ENCODE assay signal across 8 cellular contexts in the genomic region with DNA sequence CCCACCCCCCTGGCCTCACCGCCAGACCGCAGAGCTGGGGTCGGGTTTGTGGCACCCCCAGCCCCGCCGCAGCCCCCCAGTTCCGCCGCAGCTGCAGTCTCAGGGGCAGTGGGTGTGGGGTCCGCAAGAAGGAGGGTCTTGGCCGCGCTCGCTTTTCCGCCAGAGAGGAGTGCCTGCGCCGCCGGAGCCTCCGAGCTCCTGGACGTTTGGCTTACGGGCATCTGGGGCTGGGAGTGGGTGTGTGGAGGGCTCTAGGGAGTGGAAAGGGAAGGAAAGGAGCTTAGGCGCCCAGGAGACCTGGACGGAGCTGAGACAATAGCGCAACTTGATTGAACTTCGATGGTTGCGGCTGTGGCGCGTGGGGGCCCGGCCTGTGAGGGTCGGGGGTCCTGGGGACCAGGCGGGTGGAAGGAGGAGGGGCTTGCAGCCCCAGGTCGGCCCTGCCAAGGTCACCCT.
A peak's percentile ranks its signal among the peaks of the same experiment; 100 is the strongest.
DNase-seq lines count a peak whose midpoint lies in the region; ATAC-seq, FAIRE-seq and TF ChIP-seq lines count a peak whose summit lies in the region.

No MANE protein-coding gene starts in this region.

- TF ChIP-seq EP300 in SK-N-SH (IDR thresholded peaks at IDR 0.05; ENCODE audit: borderline replicate concordance in 1 of 2, low read depth in 1 of 2, low read length in 1 of 2), result no peak
- no peak for TF ChIP-seq EP300 in GM12878 (IDR thresholded peaks at IDR 0.05; ENCODE audit: borderline replicate concordance in 1 of 2, control insufficient read depth in 1 of 2, low read depth in 2 of 2, low read length in 2 of 2)
- no peak for TF ChIP-seq EP300 in suprapubic skin (IDR thresholded peaks at IDR 0.05)

- H3K27me3 ChIP-seq in SK-N-SH (ENCODE audit: insufficient read depth) (no peaks in the 10 kb centered on the region), GM12878 (replicated peaks in 1 of 2; ENCODE audit: control insufficient read depth in 2 of 2, insufficient read depth in 2 of 2, low read length in 1 of 2) (peaks cover 0 to 4% of the 10 kb centered on the region in 2 experiments; a peak in 2 of 4 replicates), suprapubic skin (no peaks in the 10 kb centered on the region)

- intact Hi-C loops in GM12878 (cut with micrococcal nuclease; ENCODE audit: unreplicated experiment) (no loop called here), left colon (cut with DNase I, micrococcal nuclease) (no loop called here)

- H3K9me3 ChIP-seq in SK-N-SH (no peaks in the 10 kb centered on the region), GM12878 (replicated peaks; ENCODE audit: control insufficient read depth, insufficient read depth, low read length) (no peaks in the 10 kb centered on the region), suprapubic skin (no peaks in the 10 kb centered on the region)

- no peaks in the 10 kb centered on the region; the same call in 1 of the 2 replicates for H4K20me1 ChIP-seq in SK-N-SH (ENCODE audit: insufficient read depth)
- no peaks in the 10 kb centered on the region for H4K20me1 ChIP-seq in GM12878 (ENCODE audit: control insufficient read depth, insufficient read depth)

- no TSS peak for BruUV-seq in GM12878 (replicated peaks; lab: Mats Ljungman, UMichigan)

- 76% methylated on average over 27 of the region's 29 CpGs for WGBS in SK-N-SH (ENCODE audit: low lambda C conversion rate)
- 11% methylated on average over 18 of the region's 29 CpGs for WGBS in GM12878 (ENCODE audit: insufficient coverage, insufficient replicate concordance, low lambda C conversion rate, missing lambda C conversion rate)
- 9% methylated on average over 22 of the region's 29 CpGs for WGBS in suprapubic skin

- POLR2A ChIA-PET in SK-N-SH (lab: Yijun Ruan, JAX), result no interaction called here
- POLR2A ChIA-PET in GM12878 (lab: Charles Lee), result no interaction called here

- DNase-seq in SK-N-SH (peak; percentile 40), GM12878 (ENCODE audit: low read depth, low spot score) (no peak), left colon (peak in 1 of 2 donors; percentile 31), suprapubic skin (ENCODE audit: low spot score in 2 of 2) (no peak), NCI-H2029 (lab: John Stamatoyannopoulos, UW) (no peak)
- DNase-seq in effector CD8-positive, alpha-beta T cell (lab: John Stamatoyannopoulos, UW), result no peak

- H3K9me2 ChIP-seq in SK-N-SH, result no peaks in the 10 kb centered on the region

- RAD21 ChIA-PET in GM12878 (lab: Charles Lee; ENCODE audit: unreplicated experiment), result no interaction called here

- SMC1A ChIA-PET in GM12878 (lab: Charles Lee; ENCODE audit: uncharacterized antibody, unreplicated experiment), result no interaction called here

- peak overlapping the region; percentile 81 for H3K4me2 ChIP-seq in SK-N-SH
- peak overlapping the region; percentile 10 for H3K4me2 ChIP-seq in GM12878 (ENCODE audit: control insufficient read depth, insufficient read depth)

- H3K4me3 ChIP-seq in SK-N-SH (ENCODE audit: low read depth in 2 of 2, low read length in 1 of 2), result peak overlapping the region; percentile 53 to 66
- peak overlapping the region; percentile 57 for H3K4me3 ChIP-seq in GM12878
- H3K4me3 ChIP-seq in suprapubic skin, result peak overlapping the region; percentile 67

- peaks cover 2 to 29% of the 10 kb centered on the region in 2 experiments for H3K36me3 ChIP-seq in SK-N-SH (replicated peaks in 1 of 2; ENCODE audit: control insufficient read depth in 1 of 2, insufficient read depth in 2 of 2, low read length in 1 of 2)
- H3K36me3 ChIP-seq in GM12878 (ENCODE audit: control insufficient read depth in 2 of 2, insufficient read depth in 2 of 2, low read length in 1 of 2), result no peaks in the 10 kb centered on the region
- H3K36me3 ChIP-seq in suprapubic skin, result no peaks in the 10 kb centered on the region

- no peak for TF ChIP-seq POLR2A in GM12878 (IDR thresholded peaks at IDR 0.05; ENCODE audit: low read depth, low read length)
- no peak for TF ChIP-seq POLR2A in suprapubic skin (IDR thresholded peaks at IDR 0.05)

- in situ Hi-C loops in GM12878 (cut with MboI), result no loop called here

- ATAC-seq in SK-N-SH treated with all-trans-retinoic acid at 6 μM for 48 hours (no peak), GM12878 (no peak; the same call in 2 of the 3 replicates), left colon (peak; percentile 47), HG03520 (IDR thresholded peaks at IDR 0.05; ENCODE audit: unreplicated experiment) (no peak)

- H3K4me1 ChIP-seq in SK-N-SH (ENCODE audit: control insufficient read depth in 1 of 2, insufficient read depth in 2 of 2, low read depth in 1 of 2, low read length in 1 of 2), result peaks cover 25 to 56% of the 10 kb centered on the region in 2 experiments; a peak in 3 of 4 replicates
- H3K4me1 ChIP-seq in GM12878 (ENCODE audit: control insufficient read depth, insufficient read depth, low read length), result peaks cover 12% of the 10 kb centered on the region
- H3K4me1 ChIP-seq in suprapubic skin, result peaks cover 69% of the 10 kb centered on the region

- H3K27ac ChIP-seq in SK-N-SH (ENCODE audit: low read depth in 2 of 2, low read length in 1 of 2) (peak overlapping the region in 1 of 2 experiments; percentile 98; a peak in 2 of 4 replicates), GM12878 (ENCODE audit: control insufficient read depth, insufficient read depth) (no peak overlapping the region), suprapubic skin (peak overlapping the region; percentile 79)

- TF ChIP-seq RAD21 in SK-N-SH (IDR thresholded peaks at IDR 0.05; ENCODE audit: low read length) (no peak), GM12878 (IDR thresholded peaks at IDR 0.05; ENCODE audit: insufficient read depth, low read depth, low read length) (no peak)

- H3K79me2 ChIP-seq in SK-N-SH (ENCODE audit: insufficient read depth), result peaks cover 100% of the 10 kb centered on the region
- no peaks in the 10 kb centered on the region for H3K79me2 ChIP-seq in GM12878 (ENCODE audit: control insufficient read depth, insufficient read depth, low read length)

- H2AFZ ChIP-seq in SK-N-SH (ENCODE audit: low read depth) (no peak overlapping the region), GM12878 (ENCODE audit: control insufficient read depth, low read depth, low read length) (no peak overlapping the region)

- TF ChIP-seq CTCF in SK-N-SH (IDR thresholded peaks at IDR 0.05) (no peak), GM12878 (IDR thresholded peaks at IDR 0.05 in 2 of 3, conservative IDR thresholded peaks at IDR 0.05 in 1 of 3; ENCODE audit: control insufficient read depth in 2 of 3, extremely low read depth in 1 of 3, insufficient read depth in 1 of 3, low read depth in 3 of 3, low read length in 3 of 3) (no peak), suprapubic skin (IDR thresholded peaks at IDR 0.05) (no peak)

- CTCF ChIA-PET in SK-N-SH (lab: Yijun Ruan, JAX), result interaction anchor here (0.6 to 2.3 kb wide), 8 partner anchors 14 to 227 kb away, joined by 3 to 9 read pairs (median 4); a partner anchor contains a TSS
- CTCF ChIA-PET in GM12878 (lab: Yijun Ruan, JAX), result interaction anchor here (0.7 kb wide), 1 partner anchor 209 kb away, joined by 3 read pairs; no protein-coding TSS in a partner anchor

- no peak for FAIRE-seq in GM12878 (lab: Jason Lieb, UNC)

- peaks cover 52% of the 10 kb centered on the region for H3F3A ChIP-seq in SK-N-SH (replicated peaks; ENCODE audit: insufficient read depth)

- H3K9ac ChIP-seq in SK-N-SH, result peak overlapping the region; percentile 84
- H3K9ac ChIP-seq in GM12878 (ENCODE audit: control insufficient read depth, insufficient read depth, low read length), result no peak overlapping the region; the same call in 1 of the 2 replicates

TF ChIP-seq in SK-N-SH, 30 proteins besides CTCF, POLR2A, EP300 and RAD21 (continues in another document):
- TF ChIP-seq EZH2phosphoT487 (IDR thresholded peaks at IDR 0.05; ENCODE audit: borderline replicate concordance, low read depth) (no peak), NFIC (IDR thresholded peaks at IDR 0.05; ENCODE audit: borderline replicate concordance) (no peak), GATA2 (CRISPR knock-in tag; IDR thresholded peaks at IDR 0.05) (no peak), TCF12 (IDR thresholded peaks at IDR 0.05) (no peak), CHD2 (IDR thresholded peaks at IDR 0.05; ENCODE audit: low read length, partially characterized antibody) (no peak), RFX5 (IDR thresholded peaks at IDR 0.05; ENCODE audit: low read length) (no peak)

TF ChIP-seq in SK-N-SH treated with all-trans-retinoic acid at 6 μM for 48 hours, 23 proteins besides CTCF, POLR2A, EP300 and RAD21 (continues in another document):
- TF ChIP-seq ZNF565 (CRISPR knock-in tag; conservative IDR thresholded peaks at IDR 0.05; ENCODE audit: low read depth) (no peak), ZNF70 (CRISPR knock-in tag; IDR thresholded peaks at IDR 0.05) (no peak)
- TF ChIP-seq, protein P1, sequence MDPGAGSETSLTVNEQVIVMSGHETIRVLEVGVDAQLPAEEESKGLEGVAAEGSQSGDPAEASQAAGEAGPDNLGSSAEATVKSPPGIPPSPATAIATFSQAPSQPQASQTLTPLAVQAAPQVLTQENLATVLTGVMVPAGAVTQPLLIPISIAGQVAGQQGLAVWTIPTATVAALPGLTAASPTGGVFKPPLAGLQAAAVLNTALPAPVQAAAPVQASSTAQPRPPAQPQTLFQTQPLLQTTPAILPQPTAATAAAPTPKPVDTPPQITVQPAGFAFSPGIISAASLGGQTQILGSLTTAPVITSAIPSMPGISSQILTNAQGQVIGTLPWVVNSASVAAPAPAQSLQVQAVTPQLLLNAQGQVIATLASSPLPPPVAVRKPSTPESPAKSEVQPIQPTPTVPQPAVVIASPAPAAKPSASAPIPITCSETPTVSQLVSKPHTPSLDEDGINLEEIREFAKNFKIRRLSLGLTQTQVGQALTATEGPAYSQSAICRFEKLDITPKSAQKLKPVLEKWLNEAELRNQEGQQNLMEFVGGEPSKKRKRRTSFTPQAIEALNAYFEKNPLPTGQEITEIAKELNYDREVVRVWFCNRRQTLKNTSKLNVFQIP (CRISPR knock-in tag; IDR thresholded peaks at IDR 0.05; ENCODE audit: borderline replicate concordance, low read depth), result no peak
